ENCODE assay signal across 1 cellular context in genomic region chr13:100674848-100675659, GRCh38.
A peak's percentile ranks its signal among the peaks of the same experiment; 100 is the strongest.
TF ChIP-seq lines count a peak whose summit lies in the region.

No MANE protein-coding gene starts in this region.

TF ChIP-seq in GM12878, 131 proteins besides CTCF, POLR2A, EP300 and RAD21 (continued from another document and continues in another):
- TF ChIP-seq MAX (IDR thresholded peaks at IDR 0.05; ENCODE audit: low read depth, low read length) (0 out of 2 replicates have a peak, but pooled peaks have one; percentile 27), GABPA (IDR thresholded peaks at IDR 0.05; ENCODE audit: low read depth) (no peak), EGR1 (IDR thresholded peaks at IDR 0.05; ENCODE audit: borderline replicate concordance in 1 of 2, low read depth in 2 of 2, low read length in 2 of 2) (peak in 1 of 2 experiments; percentile 60; a peak in 1 of 3 replicates), SMC3 (IDR thresholded peaks at IDR 0.05; ENCODE audit: borderline replicate concordance, low read length) (no peak), IKZF1 (conservative IDR thresholded peaks at IDR 0.05) (peak; percentile 42), SKIL (IDR thresholded peaks at IDR 0.05; ENCODE audit: low read depth, poor library complexity, severe bottlenecking) (no peak), SREBF1 (IDR thresholded peaks at IDR 0.05; ENCODE audit: low read length) (no peak), WRNIP1 (IDR thresholded peaks at IDR 0.05; ENCODE audit: borderline replicate concordance, low read depth, low read length) (no peak), E2F8 (IDR thresholded peaks at IDR 0.05; ENCODE audit: low read depth, partially characterized antibody) (no peak), NKRF (conservative IDR thresholded peaks at IDR 0.05) (peak; percentile 37; the same call in 1 of the 2 replicates), REST (IDR thresholded peaks at IDR 0.05; ENCODE audit: low read depth, low read length) (no peak), ETV6 (conservative IDR thresholded peaks at IDR 0.05 in 1 of 2, IDR thresholded peaks at IDR 0.05 in 1 of 2; ENCODE audit: borderline replicate concordance in 1 of 2, low read depth in 1 of 2) (no peak), IRF3 (IDR thresholded peaks at IDR 0.05) (peak; percentile 84), MYB (IDR thresholded peaks at IDR 0.05; ENCODE audit: borderline replicate concordance, low read depth, low read length) (no peak), YY1 (IDR thresholded peaks at IDR 0.05; ENCODE audit: low read depth, low read length) (peak; percentile 8; the same call in 1 of the 2 replicates), HDAC2 (IDR thresholded peaks at IDR 0.05) (no peak), BRCA1 (IDR thresholded peaks at IDR 0.05; ENCODE audit: low read depth, low read length) (0 out of 2 replicates have a peak, but pooled peaks have one; percentile 16), FOXM1 (IDR thresholded peaks at IDR 0.05; ENCODE audit: low read depth, low read length) (no peak), TARDBP (IDR thresholded peaks at IDR 0.05; ENCODE audit: borderline replicate concordance) (no peak), PBX3 (IDR thresholded peaks at IDR 0.05; ENCODE audit: insufficient replicate concordance, low read depth, low read length) (peak; percentile 96), KAT2A (conservative IDR thresholded peaks at IDR 0.05; ENCODE audit: control insufficient read depth, low read depth, low read length) (no peak), ZBTB4 (CRISPR knock-in tag; IDR thresholded peaks at IDR 0.05) (no peak), JUNB (IDR thresholded peaks at IDR 0.05) (no peak), TCF7 (IDR thresholded peaks at IDR 0.05; ENCODE audit: borderline replicate concordance) (no peak), MLLT1 (IDR thresholded peaks at IDR 0.05) (0 out of 2 replicates have a peak, but pooled peaks have one; percentile 25), CREB1 (IDR thresholded peaks at IDR 0.05; ENCODE audit: low read depth) (peak; percentile 98), RFX5 (IDR thresholded peaks at IDR 0.05; ENCODE audit: low read depth, low read length) (peak; percentile 68; the same call in 1 of the 2 replicates), BCL11A (IDR thresholded peaks at IDR 0.05; ENCODE audit: low read depth, low read length) (no peak), NR2F1 (conservative IDR thresholded peaks at IDR 0.05) (0 out of 2 replicates have a peak, but pooled peaks have one; percentile 16), E4F1 (IDR thresholded peaks at IDR 0.05; ENCODE audit: borderline replicate concordance, partially characterized antibody) (no peak), CHD2 (IDR thresholded peaks at IDR 0.05; ENCODE audit: borderline replicate concordance, low read depth, low read length) (peak; percentile 81; the same call in 1 of the 2 replicates), PKNOX1 (IDR thresholded peaks at IDR 0.05) (peak; percentile 97), SMAD5 (IDR thresholded peaks at IDR 0.05; ENCODE audit: low read depth) (no peak), DPF2 (IDR thresholded peaks at IDR 0.05) (0 out of 2 replicates have a peak, but pooled peaks have one; percentile 82)
